1 cellular context compared by ENCODE assay signal in genomic region chr10:118341678-118342637, GRCh38.
A peak's percentile ranks its signal among the peaks of the same experiment; 100 is the strongest.
TF ChIP-seq lines count a peak whose summit lies in the region.

TSS of gene FAM204A (minus strand) at chr10:118342324. CDS start at chr10:118336415, 5,909 bp downstream.

TF ChIP-seq in GM12878, 131 proteins besides CTCF, POLR2A, EP300 and RAD21 (continued from another document and continues in another):
- no peak for TF ChIP-seq CUX1 (IDR thresholded peaks at IDR 0.05; ENCODE audit: insufficient replicate concordance, low read depth, low read length)
- no peak for TF ChIP-seq ZSCAN29 (IDR thresholded peaks at IDR 0.05)
- TF ChIP-seq PRDM15 (CRISPR knock-in tag; IDR thresholded peaks at IDR 0.05), result no peak
- peak; percentile 97 for TF ChIP-seq TAF1 (IDR thresholded peaks at IDR 0.05; ENCODE audit: borderline replicate concordance, low read depth, low read length)
- no peak for TF ChIP-seq MLLT1 (IDR thresholded peaks at IDR 0.05)
- TF ChIP-seq E4F1 (IDR thresholded peaks at IDR 0.05; ENCODE audit: borderline replicate concordance, partially characterized antibody), result peak; percentile 73
- peak; percentile 95 for TF ChIP-seq MXI1 (IDR thresholded peaks at IDR 0.05; ENCODE audit: low read depth, low read length)
- peak; percentile 91 for TF ChIP-seq RELB (IDR thresholded peaks at IDR 0.05; ENCODE audit: low read depth)
- TF ChIP-seq EGR1 (IDR thresholded peaks at IDR 0.05; ENCODE audit: borderline replicate concordance in 1 of 2, low read depth in 2 of 2, low read length in 2 of 2), result no peak
- TF ChIP-seq CREM (IDR thresholded peaks at IDR 0.05; ENCODE audit: low read depth), result no peak
- TF ChIP-seq ZNF687 (IDR thresholded peaks at IDR 0.05), result no peak
- no peak for TF ChIP-seq NFXL1 (IDR thresholded peaks at IDR 0.05; ENCODE audit: borderline replicate concordance)
- TF ChIP-seq ZNF24 (IDR thresholded peaks at IDR 0.05), result no peak
- peak; percentile 86 for TF ChIP-seq IRF3 (IDR thresholded peaks at IDR 0.05)
- TF ChIP-seq PAX5 (IDR thresholded peaks at IDR 0.05; ENCODE audit: borderline replicate concordance, low read depth, low read length), result no peak; the same call in 1 of the 2 replicates
- TF ChIP-seq PBX3 (IDR thresholded peaks at IDR 0.05; ENCODE audit: insufficient replicate concordance, low read depth, low read length), result peak; percentile 44
- TF ChIP-seq RB1 (IDR thresholded peaks at IDR 0.05; ENCODE audit: borderline replicate concordance), result no peak
- TF ChIP-seq, protein P1, sequence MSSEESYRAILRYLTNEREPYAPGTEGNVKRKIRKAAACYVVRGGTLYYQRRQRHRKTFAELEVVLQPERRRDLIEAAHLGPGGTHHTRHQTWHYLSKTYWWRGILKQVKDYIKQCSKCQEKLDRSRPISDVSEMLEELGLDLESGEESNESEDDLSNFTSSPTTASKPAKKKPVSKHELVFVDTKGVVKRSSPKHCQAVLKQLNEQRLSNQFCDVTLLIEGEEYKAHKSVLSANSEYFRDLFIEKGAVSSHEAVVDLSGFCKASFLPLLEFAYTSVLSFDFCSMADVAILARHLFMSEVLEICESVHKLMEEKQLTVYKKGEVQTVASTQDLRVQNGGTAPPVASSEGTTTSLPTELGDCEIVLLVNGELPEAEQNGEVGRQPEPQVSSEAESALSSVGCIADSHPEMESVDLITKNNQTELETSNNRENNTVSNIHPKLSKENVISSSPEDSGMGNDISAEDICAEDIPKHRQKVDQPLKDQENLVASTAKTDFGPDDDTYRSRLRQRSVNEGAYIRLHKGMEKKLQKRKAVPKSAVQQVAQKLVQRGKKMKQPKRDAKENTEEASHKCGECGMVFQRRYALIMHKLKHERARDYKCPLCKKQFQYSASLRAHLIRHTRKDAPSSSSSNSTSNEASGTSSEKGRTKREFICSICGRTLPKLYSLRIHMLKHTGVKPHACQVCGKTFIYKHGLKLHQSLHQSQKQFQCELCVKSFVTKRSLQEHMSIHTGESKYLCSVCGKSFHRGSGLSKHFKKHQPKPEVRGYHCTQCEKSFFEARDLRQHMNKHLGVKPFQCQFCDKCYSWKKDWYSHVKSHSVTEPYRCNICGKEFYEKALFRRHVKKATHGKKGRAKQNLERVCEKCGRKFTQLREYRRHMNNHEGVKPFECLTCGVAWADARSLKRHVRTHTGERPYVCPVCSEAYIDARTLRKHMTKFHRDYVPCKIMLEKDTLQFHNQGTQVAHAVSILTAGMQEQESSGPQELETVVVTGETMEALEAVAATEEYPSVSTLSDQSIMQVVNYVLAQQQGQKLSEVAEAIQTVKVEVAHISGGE (CRISPR knock-in tag; IDR thresholded peaks at IDR 0.05), result no peak
